Comparison of ENCODE assay signal across 10 cellular contexts in the genomic region with DNA sequence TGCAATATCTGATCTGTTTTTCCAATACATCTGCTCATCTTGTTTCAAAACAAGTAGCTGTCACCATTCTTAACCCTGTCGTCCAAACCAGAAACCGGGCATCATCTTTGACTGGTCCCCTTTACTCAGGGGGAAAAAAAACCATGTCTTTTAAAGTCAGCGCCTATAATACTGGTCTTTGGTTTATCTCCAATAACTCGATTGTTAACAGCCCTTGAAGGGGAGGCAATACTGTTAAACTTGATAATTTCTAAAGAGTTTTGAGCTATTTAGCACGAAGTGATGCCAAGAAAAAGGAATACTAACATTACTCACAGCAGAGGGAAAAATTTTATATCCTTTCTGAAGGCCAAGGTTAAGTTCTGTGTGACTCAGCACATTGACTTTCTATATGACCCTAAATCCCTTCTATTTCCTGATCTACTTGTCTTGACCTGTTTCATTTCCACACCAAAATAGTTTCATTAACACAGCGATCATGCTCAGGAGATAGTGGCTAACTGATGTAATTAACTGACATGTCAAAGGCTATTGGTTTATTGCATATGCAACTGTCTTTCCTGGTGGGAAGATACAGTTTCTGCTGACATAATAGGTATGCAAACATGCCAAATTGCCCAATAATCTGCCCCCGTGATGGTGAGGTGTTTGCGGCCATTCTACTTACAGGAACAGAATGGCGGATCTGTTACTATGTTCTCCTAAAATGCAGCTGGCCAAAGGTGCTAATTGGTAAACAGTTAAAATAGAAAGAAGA. TPM values are rescaled to one million over a fixed set of nuclear protein-coding genes. Genes with fewer than 3 reads are reported as not detected.
A peak's percentile ranks its signal among the peaks of the same experiment; 100 is the strongest.
DNase-seq lines count a peak whose midpoint lies in the region; TF ChIP-seq lines count a peak whose summit lies in the region.
"Had no signal": no experiment of that assay in that cellular context is flagged by ENCODE, and none has a peak within 500 bp of the region (broad histone marks: within the 10 kb centered on the region; RNA-seq: fewer than 3 reads in every experiment).

No MANE protein-coding gene starts in this region.

- in situ Hi-C loops in GM23248 (cut with MboI): no loop called here

- H3K36me3 ChIP-seq in GM23248 (ENCODE audit: low read depth) (no peaks in the 10 kb centered on the region), colonic mucosa (no peaks in the 10 kb centered on the region), prostate gland (no peaks in the 10 kb centered on the region), OCI-LY7 (ENCODE audit: insufficient read depth, low read length) (no peaks in the 10 kb centered on the region)
- H3K36me3 ChIP-seq: Peyer's patch had no signal

- H3K27me3 Mint-ChIP-seq in activated T-helper 2 cell treated with anti-CD3 and anti-CD28 coated beads, Interferon-gamma antibody, Interleukin-2, Interleukin-4, amounts not matched to agents 10 μg/mL and 5 μg/mL and 100 μg/mL, durations not matched to agents 14 hours and 24 hours and 36 hours (ENCODE audit: low read depth): peaks cover 4% of the 10 kb centered on the region

- H3K9me2 ChIP-seq in GM23248 (ENCODE audit: insufficient read depth): no peaks in the 10 kb centered on the region
- H3K9me2 ChIP-seq in OCI-LY7 (ENCODE audit: insufficient read depth, low read length): no peaks in the 10 kb centered on the region

- CTCF ChIA-PET in OCI-LY7 (lab: Charles Lee; ENCODE audit: unreplicated experiment): no interaction called here

- no peaks in the 10 kb centered on the region for H3K27me3 ChIP-seq in GM23248 (replicated peaks; ENCODE audit: insufficient read depth)
- no peaks in the 10 kb centered on the region for H3K27me3 ChIP-seq in colonic mucosa
- H3K27me3 ChIP-seq in prostate gland (replicated peaks; ENCODE audit: insufficient read depth): no peaks in the 10 kb centered on the region
- H3K27me3 ChIP-seq: Peyer's patch had no signal

- H3K27ac ChIP-seq in GM23248 (peak overlapping the region; percentile 44), colonic mucosa (peak overlapping the region; percentile 44), prostate gland (peak overlapping the region; percentile 19 to 44), OCI-LY7 (ENCODE audit: low read depth, low read length, poor library complexity, severe bottlenecking) (no peak overlapping the region)

- WGBS in GM23248 (ENCODE audit: low coverage in 1 of 2, low lambda C conversion rate in 2 of 2, missing lambda C conversion rate in 2 of 2), 2 experiments: 29 to 30% methylated on average over 9 of the region's 9 CpGs
- 36% methylated on average over 9 of the region's 9 CpGs for WGBS in prostate gland

- H3K9ac ChIP-seq in GM23248: peak overlapping the region; percentile 27; the same call in 1 of the 2 replicates
- H3K9ac ChIP-seq in colonic mucosa (ENCODE audit: low read depth in 2 of 2, low read length in 2 of 2): no peak overlapping the region

- POLR2A ChIA-PET in OCI-LY7 (lab: Charles Lee): interaction anchor here (0.6 to 2.4 kb wide), 5 partner anchors 8 to 154 kb away, joined by 3 to 9 read pairs (median 7); no protein-coding TSS in a partner anchor

- peak overlapping the region; percentile 44; the same call in 1 of the 2 replicates for H3K4me3 ChIP-seq in GM23248
- no peak overlapping the region for H3K4me3 ChIP-seq in colonic mucosa
- no peak overlapping the region for H3K4me3 ChIP-seq in prostate gland
- no peak overlapping the region for H3K4me3 ChIP-seq in OCI-LY7 (ENCODE audit: low read depth, low read length, poor library complexity, severe bottlenecking)
- H3K4me3 ChIP-seq: Peyer's patch had no signal

- H3F3A ChIP-seq in GM23248 (ENCODE audit: insufficient read depth): peaks cover 38% of the 10 kb centered on the region

- no peak overlapping the region for H3K27ac Mint-ChIP-seq in activated T-helper 2 cell treated with anti-CD3 and anti-CD28 coated beads, Interferon-gamma antibody, Interleukin-2, Interleukin-4, amounts not matched to agents 10 μg/mL and 5 μg/mL and 100 μg/mL, durations not matched to agents 14 hours and 24 hours and 36 hours
- H3K27ac Mint-ChIP-seq: activated naive CD4-positive, alpha-beta T cell treated with anti-CD3 and anti-CD28 coated beads for 36 hours had no signal

- H3K4me1 Mint-ChIP-seq in activated T-helper 2 cell treated with anti-CD3 and anti-CD28 coated beads, Interferon-gamma antibody, Interleukin-2, Interleukin-4, amounts not matched to agents 10 μg/mL and 5 μg/mL and 100 μg/mL, durations not matched to agents 14 hours and 24 hours and 36 hours (ENCODE audit: low read depth): no peaks in the 10 kb centered on the region

- 0 out of 2 replicates have a peak overlapping the region, but pooled peaks have one; percentile 4 for H2AFZ ChIP-seq in GM23248
- H2AFZ ChIP-seq in OCI-LY7 (ENCODE audit: low read length): no peak overlapping the region

- no peak overlapping the region for H3K4me3 Mint-ChIP-seq in activated T-helper 2 cell treated with anti-CD3 and anti-CD28 coated beads, Interferon-gamma antibody, Interleukin-2, Interleukin-4, amounts not matched to agents 10 μg/mL and 5 μg/mL and 100 μg/mL, durations not matched to agents 14 hours and 24 hours and 36 hours (ENCODE audit: low read depth)
- H3K4me3 Mint-ChIP-seq: activated naive CD4-positive, alpha-beta T cell treated with anti-CD3 and anti-CD28 coated beads for 36 hours had no signal

- no peak for TF ChIP-seq CTCF in colonic mucosa (IDR thresholded peaks at IDR 0.05)
- TF ChIP-seq CTCF in prostate gland (IDR thresholded peaks at IDR 0.05): no peak
- TF ChIP-seq CTCF in OCI-LY7 (conservative IDR thresholded peaks at IDR 0.05; ENCODE audit: low read length): no peak

- H3K4me1 ChIP-seq in GM23248 (ENCODE audit: insufficient read depth) (peaks cover 49% of the 10 kb centered on the region), colonic mucosa (peaks cover 11% of the 10 kb centered on the region), prostate gland (replicated peaks) (peaks cover 17% of the 10 kb centered on the region), OCI-LY7 (ENCODE audit: insufficient read depth, low read length, poor library complexity, severe bottlenecking) (no peaks in the 10 kb centered on the region)

- no TSS peak for BruUV-seq in OCI-LY7 (replicated peaks; lab: Mats Ljungman, UMichigan)

- peak overlapping the region; percentile 62 for H3K4me2 ChIP-seq in GM23248 (ENCODE audit: unreplicated experiment)
- no peak overlapping the region for H3K4me2 ChIP-seq in OCI-LY7 (ENCODE audit: low read length)

- H3K79me2 ChIP-seq in GM23248 (ENCODE audit: insufficient read depth) (no peaks in the 10 kb centered on the region), OCI-LY7 (ENCODE audit: insufficient read depth, low read depth, low read length) (no peaks in the 10 kb centered on the region)

- no peaks in the 10 kb centered on the region for H3K9me3 Mint-ChIP-seq in activated T-helper 2 cell treated with anti-CD3 and anti-CD28 coated beads, Interferon-gamma antibody, Interleukin-2, Interleukin-4, amounts not matched to agents 10 μg/mL and 5 μg/mL and 100 μg/mL, durations not matched to agents 14 hours and 24 hours and 36 hours
- H3K9me3 Mint-ChIP-seq: activated naive CD4-positive, alpha-beta T cell treated with anti-CD3 and anti-CD28 coated beads for 36 hours had no signal

- TF ChIP-seq POLR2A in prostate gland (IDR thresholded peaks at IDR 0.05): no peak

- no peaks in the 10 kb centered on the region for H3K9me3 ChIP-seq in GM23248 (ENCODE audit: low read depth)
- no peaks in the 10 kb centered on the region for H3K9me3 ChIP-seq in colonic mucosa
- no peaks in the 10 kb centered on the region for H3K9me3 ChIP-seq in prostate gland
- H3K9me3 ChIP-seq in OCI-LY7 (ENCODE audit: low read length): no peaks in the 10 kb centered on the region
- H3K9me3 ChIP-seq: Peyer's patch had no signal

- intact Hi-C loops in colonic mucosa (cut with DNase I) (no loop called here), prostate gland (cut with DNase I) (no loop called here), OCI-LY7 (cut with micrococcal nuclease; ENCODE audit: unreplicated experiment) (no loop called here)
- intact Hi-C loops in activated T-helper 2 cell treated with anti-CD3 and anti-CD28 coated beads, Interferon-gamma antibody, Interleukin-2, Interleukin-4, amounts not matched to agents 10 μg/mL and 5 μg/mL and 100 μg/mL, durations not matched to agents 14 hours and 24 hours and 36 hours (cut with micrococcal nuclease): no loop called here

- H4K20me1 ChIP-seq in GM23248 (ENCODE audit: insufficient read depth) (no peaks in the 10 kb centered on the region), OCI-LY7 (ENCODE audit: insufficient read depth, low read length) (no peaks in the 10 kb centered on the region)

- DNase-seq in GM23248 (peak; percentile 78), NCI-H748 (lab: John Stamatoyannopoulos, UW; ENCODE audit: unreplicated experiment) (peak; percentile 97), colonic mucosa (peak; percentile 59), prostate gland (ENCODE audit: low spot score) (no peak), NCI-H524 (lab: John Stamatoyannopoulos, UW) (no peak), OCI-LY7 (ENCODE audit: low spot score) (no peak), SW 1271 (lab: John Stamatoyannopoulos, UW) (no peak)
- DNase-seq in activated T-helper 2 cell treated with anti-CD3 and anti-CD28 coated beads, Interferon-gamma antibody, Interleukin-2, Interleukin-4, amounts not matched to agents 10 μg/mL and 5 μg/mL and 100 μg/mL, durations not matched to agents 14 hours and 24 hours and 36 hours (ENCODE audit: low spot score): no peak
- DNase-seq: activated naive CD4-positive, alpha-beta T cell treated with anti-CD3 and anti-CD28 coated beads for 36 hours; Peyer's patch had no signal

- no peaks in the 10 kb centered on the region for H3K36me3 Mint-ChIP-seq in activated T-helper 2 cell treated with anti-CD3 and anti-CD28 coated beads, Interferon-gamma antibody, Interleukin-2, Interleukin-4, amounts not matched to agents 10 μg/mL and 5 μg/mL and 100 μg/mL, durations not matched to agents 14 hours and 24 hours and 36 hours (ENCODE audit: low read depth)

RNA-seq across cellular contexts. Expression of gene NFIA, which starts 59.1 kb away (rescaled TPM):
- total RNA-seq in GM23248 (2014; rRNA removed; shearing (Covaris generic)): 3.4 and 4.0 TPM in 2 replicates
- polyA plus RNA-seq in GM23248 (2016; fragmentation: Nextera tagmentation; extraction: Ambion mirVana): 7.7 and 8.8 TPM in 2 replicates
- total RNA-seq in colonic mucosa (10 to 100 TPM; 36.0 to 44.2 TPM), prostate gland (10 to 100 TPM; 61.4 to 86.3 TPM), OCI-LY7 (2022) (16.4 and 18.8 TPM in 2 replicates)
- 1.4 and 1.5 TPM in 2 replicates for total RNA-seq in activated T-helper 2 cell treated with anti-CD3 and anti-CD28 coated beads, Interferon-gamma antibody, Interleukin-2, Interleukin-4, amounts not matched to agents 10 μg/mL and 5 μg/mL and 100 μg/mL, durations not matched to agents 14 hours and 24 hours and 36 hours
- 2.8 and 7.8 TPM in 2 replicates for total RNA-seq in OCI-LY7 (2014; rRNA removed; shearing (Covaris generic))

Comparison
In these comparisons a context has a peak if more than half of its experiments do, and no peak if none do; other contexts are left out.
1. DNase-seq: peak in GM23248 (single experiment), NCI-H748 (single experiment) and colonic mucosa (single experiment); none in prostate gland (single experiment), NCI-H524 (0 of 2), activated T-helper 2 cell treated with anti-CD3 and anti-CD28 coated beads, Interferon-gamma antibody, Interleukin-2, Interleukin-4, amounts not matched to agents 10 μg/mL and 5 μg/mL and 100 μg/mL, durations not matched to agents 14 hours and 24 hours and 36 hours (single experiment), OCI-LY7 (single experiment) and SW 1271 (0 of 2).